Comparison of ENCODE assay signal across 24 cellular contexts in genomic region chr2:119982506-119982905, GRCh38. TPM values are rescaled to one million over a fixed set of nuclear protein-coding genes. Genes with fewer than 3 reads are reported as not detected.
DNase-seq lines count a peak whose midpoint lies in the region; ATAC-seq, FAIRE-seq and TF ChIP-seq lines count a peak whose summit lies in the region.
"Had no signal": no experiment of that assay in that cellular context is flagged by ENCODE, and none has a peak within 500 bp of the region (broad histone marks: within the 10 kb centered on the region; RNA-seq: fewer than 3 reads in every experiment).

No MANE protein-coding gene starts in this region.

- H3K4me3 Mint-ChIP-seq in CD8-positive, alpha-beta T cell: no peak overlapping the region
- no peak overlapping the region for H3K4me3 Mint-ChIP-seq in activated naive CD8-positive, alpha-beta T cell treated with anti-CD3 and anti-CD28 coated beads, Interleukin-2, amount 50 U/mL, for 24 hours
- H3K4me3 Mint-ChIP-seq: CD4-positive, alpha-beta T cell had no signal

- POLR2A ChIA-PET in CD8-positive, alpha-beta T cell (lab: Charles Lee): no interaction called here

- ATAC-seq in CD8-positive, alpha-beta T cell: no peak
- ATAC-seq in activated naive CD8-positive, alpha-beta T cell treated with anti-CD3 and anti-CD28 coated beads, Interleukin-2, amount 50 U/mL, for 24 hours: no peak
- ATAC-seq in left colon (peak; percentile 81), HG03520 (IDR thresholded peaks at IDR 0.05; ENCODE audit: unreplicated experiment) (no peak)

- no peaks in the 10 kb centered on the region for H3K9me3 ChIP-seq in CD8-positive, alpha-beta T cell (ENCODE audit: low read length)
- H3K9me3 ChIP-seq in small intestine (ENCODE audit: control insufficient read depth, low read depth): no peaks in the 10 kb centered on the region
- H3K9me3 ChIP-seq: BLaER1 treated with 17β-estradiol and CSF1 and Interleukin-3, amounts not matched to agents 10 nM and 100 nM; Caco-2; SJSA1 had no signal

- DNase-seq in CD8-positive, alpha-beta T cell: no peak
- no peak for DNase-seq in activated naive CD8-positive, alpha-beta T cell treated with anti-CD3 and anti-CD28 coated beads, Interleukin-2, amount 50 U/mL, for 24 hours
- DNase-seq in left colon: no peak
- peak; percentile 8 for DNase-seq in small intestine
- DNase-seq in NCI-H345 (lab: John Stamatoyannopoulos, UW): no peak
- DNase-seq in NCI-H1092 (lab: John Stamatoyannopoulos, UW): no peak
- DNase-seq: AML-193; Caco-2; CD4-positive, alpha-beta T cell; HCEC 1CT; NCI-H1105; NCI-H1436 treated with DMSO at 0.1 percent for 48 hours; NCI-H1930; NCI-H446 treated with DMSO at 0.1 percent for 48 hours; NCI-H82; NK-92 treated with Interleukin-12 subunit alpha and Interleukin-12 subunit beta, amount 100 ng/mL, for 24 hours; Right ventricle myocardium superior; RPMI8226 had no signal

- no peak overlapping the region for H3K4me3 ChIP-seq in CD8-positive, alpha-beta T cell (ENCODE audit: low read depth, low read length)
- H3K4me3 ChIP-seq in small intestine (ENCODE audit: low read depth in 1 of 2, low read length in 2 of 2): no peak overlapping the region
- H3K4me3 ChIP-seq: BLaER1 treated with 17β-estradiol and CSF1 and Interleukin-3, amounts not matched to agents 10 nM and 100 nM; SJSA1 had no signal

- peak overlapping the region; percentile 41 for H3K27ac Mint-ChIP-seq in CD8-positive, alpha-beta T cell
- peak overlapping the region; percentile 52 for H3K27ac Mint-ChIP-seq in activated naive CD8-positive, alpha-beta T cell treated with anti-CD3 and anti-CD28 coated beads, Interleukin-2, amount 50 U/mL, for 24 hours
- H3K27ac Mint-ChIP-seq: CD4-positive, alpha-beta T cell had no signal

- no peaks in the 10 kb centered on the region for H3K4me1 ChIP-seq in CD8-positive, alpha-beta T cell (ENCODE audit: insufficient read depth, low read length)
- H3K4me1 ChIP-seq in small intestine (ENCODE audit: control insufficient read depth in 2 of 2, insufficient read depth in 1 of 2, low read depth in 1 of 2, low read length in 1 of 2): no peaks in the 10 kb centered on the region
- H3K4me1 ChIP-seq: BLaER1 treated with 17β-estradiol and CSF1 and Interleukin-3, amounts not matched to agents 10 nM and 100 nM; SJSA1 had no signal

- TF ChIP-seq CTCF in CD8-positive, alpha-beta T cell (IDR thresholded peaks at IDR 0.05): no peak

- no peak for FAIRE-seq in small intestine (lab: Jason Lieb, UNC)
- FAIRE-seq: A204.1, G401.6 had no signal

- peaks cover 5% of the 10 kb centered on the region for H3K36me3 ChIP-seq in CD8-positive, alpha-beta T cell (ENCODE audit: insufficient read depth, low read length)
- no peaks in the 10 kb centered on the region for H3K36me3 ChIP-seq in small intestine (ENCODE audit: control insufficient read depth in 2 of 2, insufficient read depth in 2 of 2, low read length in 2 of 2)
- H3K36me3 ChIP-seq: SJSA1 had no signal

- peaks cover 10% of the 10 kb centered on the region for H3K4me1 Mint-ChIP-seq in CD8-positive, alpha-beta T cell (ENCODE audit: low read depth)
- peaks cover 12% of the 10 kb centered on the region for H3K4me1 Mint-ChIP-seq in activated naive CD8-positive, alpha-beta T cell treated with anti-CD3 and anti-CD28 coated beads, Interleukin-2, amount 50 U/mL, for 24 hours

- 51 to 68% (median 68%) methylated on average over 2 of the region's 2 CpGs for WGBS in small intestine, 3 donors

- H3K36me3 Mint-ChIP-seq in CD8-positive, alpha-beta T cell: peaks cover 10% of the 10 kb centered on the region
- H3K36me3 Mint-ChIP-seq in activated naive CD8-positive, alpha-beta T cell treated with anti-CD3 and anti-CD28 coated beads, Interleukin-2, amount 50 U/mL, for 24 hours (ENCODE audit: low read depth): peaks cover 2% of the 10 kb centered on the region

- no peak overlapping the region for H3K27ac ChIP-seq in CD8-positive, alpha-beta T cell (ENCODE audit: low read depth, low read length)
- no peak overlapping the region for H3K27ac ChIP-seq in small intestine (ENCODE audit: low read depth in 1 of 2, low read length in 1 of 2)
- H3K27ac ChIP-seq: BLaER1 treated with 17β-estradiol and CSF1 and Interleukin-3, amounts not matched to agents 10 nM and 100 nM; HL-60; SJSA1 had no signal

- H3K27me3 ChIP-seq in CD8-positive, alpha-beta T cell (ENCODE audit: insufficient read depth, low read length): no peaks in the 10 kb centered on the region
- no peaks in the 10 kb centered on the region for H3K27me3 ChIP-seq in small intestine (ENCODE audit: control insufficient read depth in 2 of 2, insufficient read depth in 2 of 2, low read length in 2 of 2)
- H3K27me3 ChIP-seq: BLaER1 treated with 17β-estradiol and CSF1 and Interleukin-3, amounts not matched to agents 10 nM and 100 nM; SJSA1 had no signal

- H3K27me3 Mint-ChIP-seq in CD8-positive, alpha-beta T cell (ENCODE audit: low read depth): no peaks in the 10 kb centered on the region
- H3K27me3 Mint-ChIP-seq in activated naive CD8-positive, alpha-beta T cell treated with anti-CD3 and anti-CD28 coated beads, Interleukin-2, amount 50 U/mL, for 24 hours: no peaks in the 10 kb centered on the region
- H3K27me3 Mint-ChIP-seq: CD4-positive, alpha-beta T cell had no signal

- peaks cover 3% of the 10 kb centered on the region for H3K9me3 Mint-ChIP-seq in CD8-positive, alpha-beta T cell
- H3K9me3 Mint-ChIP-seq in activated naive CD8-positive, alpha-beta T cell treated with anti-CD3 and anti-CD28 coated beads, Interleukin-2, amount 50 U/mL, for 24 hours: peaks cover 10% of the 10 kb centered on the region

- intact Hi-C loops in CD8-positive, alpha-beta T cell (cut with DNase I, micrococcal nuclease): no loop called here
- intact Hi-C loops in left colon (cut with DNase I, micrococcal nuclease): no loop called here

- CTCF ChIA-PET in CD8-positive, alpha-beta T cell (lab: Charles Lee): interaction anchor here (1.2 kb wide), 1 partner anchor 11 kb away, joined by 3 read pairs; no protein-coding TSS in a partner anchor

RNA-seq across cellular contexts. Expression of gene EPB41L5, which starts 30.4 kb away (rescaled TPM):
- total RNA-seq in CD8-positive, alpha-beta T cell: 1 to 10 TPM; 5.1 to 5.8 TPM
- total RNA-seq in left colon: 10 to 100 TPM; 30.3 to 30.8 TPM
- 10 to 100 TPM; 10.6 to 13.0 (median 12.3) TPM for polyA plus RNA-seq in small intestine

Comparison
In these comparisons a context has a peak if more than half of its experiments do, and no peak if none do; other contexts are left out.
1. RNA of gene EPB41L5, which starts 30.4 kb away (total RNA-seq): 30.3 to 30.8 TPM in left colon; 5.1 to 5.8 TPM in CD8-positive, alpha-beta T cell; every median in the first group is over 4 times any median in the second.